In genomic region chr3:184561329-184562145, GRCh38 we compare ENCODE assay signal across 2 cellular contexts.
TF ChIP-seq lines count a peak whose summit lies in the region.

Gene EPHB3, plus strand, starts transcription at chr3:184561785. Its CDS starts 451 bp downstream, at chr3:184562236.

TF ChIP-seq in IMR-90, 13 proteins besides CTCF, POLR2A, EP300 and RAD21:
- TF ChIP-seq MXI1 (IDR thresholded peaks at IDR 0.05; ENCODE audit: borderline replicate concordance, low read depth, low read length) (0 out of 2 replicates have a peak, but pooled peaks have one; percentile 18), FOS (IDR thresholded peaks at IDR 0.05; ENCODE audit: low read depth, low read length) (no peak), MAZ (IDR thresholded peaks at IDR 0.05; ENCODE audit: borderline replicate concordance, low read depth, low read length) (peak; percentile 73; the same call in 1 of the 2 replicates), SMC3 (IDR thresholded peaks at IDR 0.05; ENCODE audit: low read depth, low read length) (peak; percentile 100), RFX5 (IDR thresholded peaks at IDR 0.05; ENCODE audit: low read depth, low read length) (no peak), MAFK (IDR thresholded peaks at IDR 0.05; ENCODE audit: low read depth, low read length) (no peak; the same call in 1 of the 2 replicates), RCOR1 (IDR thresholded peaks at IDR 0.05; ENCODE audit: insufficient replicate concordance, low read length) (no peak)

TF ChIP-seq in endothelial cell of umbilical vein, 7 proteins besides CTCF, POLR2A, EP300 and RAD21:
- TF ChIP-seq JUN (IDR thresholded peaks at IDR 0.05; ENCODE audit: borderline replicate concordance, insufficient read depth, insufficient read length, low read depth) (no peak), GATA2 (IDR thresholded peaks at IDR 0.05; ENCODE audit: insufficient read depth, insufficient read length, low read depth, low read length) (no peak)
TF ChIP-seq in endothelial cell of umbilical vein: peak in this region for 0.
